ENCODE assay signal across 21 cellular contexts in the genomic region with DNA sequence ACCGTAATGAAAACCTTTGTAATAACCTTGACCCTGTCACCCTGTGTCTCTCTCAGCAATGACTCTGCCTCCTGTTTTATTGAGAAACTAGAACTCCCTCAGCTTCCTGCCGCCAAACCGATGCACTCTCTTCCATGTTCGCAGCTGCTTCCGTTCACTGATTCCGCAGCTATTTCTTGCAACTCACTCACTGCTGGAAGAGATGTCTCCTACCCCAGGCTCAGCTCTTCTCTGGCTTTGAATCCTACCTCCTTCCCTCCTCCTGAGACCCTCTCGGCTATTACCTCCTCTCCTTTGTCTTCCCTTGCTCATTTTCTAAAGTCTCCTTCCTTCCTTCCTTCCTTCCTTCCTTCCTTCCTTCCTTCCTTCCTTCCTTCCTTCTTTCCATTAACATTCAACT.
"Had no signal": no experiment of that assay in that cellular context is flagged by ENCODE, and none has a peak within 500 bp of the region (broad histone marks: within the 10 kb centered on the region; RNA-seq: fewer than 3 reads in every experiment).

No MANE protein-coding gene starts in this region.

- DNase-seq: KBM-7, MG63, NCI-H1092, NCI-H1105 treated with DMSO at 0.1 percent for 48 hours, NCI-H1417 treated with DMSO at 0.1 percent for 48 hours, NCI-H146, NCI-H1694 treated with DMSO at 0.1 percent for 48 hours, NCI-H2029, NCI-H2081 treated with DMSO at 0.1 percent for 48 hours, NCI-H2171, NCI-H226, NCI-H446, NCI-H510A, NCI-H524 treated with DMSO at 0.1 percent for 48 hours, NCI-H69, NCI-H774, PC-3, SHP77, T-helper 1 cell had no signal

- ATAC-seq: Panc1, PC-3, SK-N-SH treated with all-trans-retinoic acid at 6 μM for 48 hours had no signal
